In genomic region chr6:158153576-158153975, GRCh38 we compare ENCODE assay signal across 21 cellular contexts. TPM values are rescaled to one million over a fixed set of nuclear protein-coding genes. Genes with fewer than 3 reads are reported as not detected.
DNase-seq lines count a peak whose midpoint lies in the region; ATAC-seq, FAIRE-seq and TF ChIP-seq lines count a peak whose summit lies in the region.
"Had no signal": no experiment of that assay in that cellular context is flagged by ENCODE, and none has a peak within 500 bp of the region (broad histone marks: within the 10 kb centered on the region; RNA-seq: fewer than 3 reads in every experiment).

No MANE protein-coding gene starts in this region.

- FAIRE-seq in GM12878 (lab: Jason Lieb, UNC), result no peak
- FAIRE-seq: G401.6, GM12892, GM18507 had no signal

- RAD21 ChIA-PET in GM12878 (lab: Charles Lee; ENCODE audit: unreplicated experiment), result no interaction called here

- no peaks in the 10 kb centered on the region for H4K20me1 ChIP-seq in GM12878 (ENCODE audit: control insufficient read depth, insufficient read depth)

- peaks cover 20% of the 10 kb centered on the region for H3K36me3 Mint-ChIP-seq in progenitor cell of endocrine pancreas (ENCODE audit: insufficient read depth)

- no peaks in the 10 kb centered on the region for H3K9me3 ChIP-seq in GM12878 (replicated peaks; ENCODE audit: control insufficient read depth, insufficient read depth, low read length)
- H3K9me3 ChIP-seq: BE2C, HAP-1 had no signal

- H3K4me1 ChIP-seq in GM12878 (ENCODE audit: control insufficient read depth, insufficient read depth, low read length) (no peaks in the 10 kb centered on the region), foreskin keratinocyte (peaks cover 9% of the 10 kb centered on the region)
- H3K4me1 ChIP-seq: BE2C, HAP-1 had no signal

- ATAC-seq in GM12878 (no peak), left lobe of liver (peak; percentile 88), foreskin keratinocyte (no peak)

- H3K4me2 ChIP-seq in GM12878 (ENCODE audit: control insufficient read depth, insufficient read depth), result no peak overlapping the region

- no peaks in the 10 kb centered on the region for H3K27me3 Mint-ChIP-seq in progenitor cell of endocrine pancreas
- H3K27me3 Mint-ChIP-seq: CD4-positive, CD25-positive, alpha-beta regulatory T cell; CD8-positive, alpha-beta memory T cell had no signal

- H3K27ac ChIP-seq in GM12878 (ENCODE audit: control insufficient read depth, insufficient read depth) (no peak overlapping the region), foreskin keratinocyte (no peak overlapping the region)

- SMC1A ChIA-PET in GM12878 (lab: Charles Lee; ENCODE audit: uncharacterized antibody, unreplicated experiment), result no interaction called here

- in situ Hi-C loops in GM12878 (cut with MboI), result no loop called here

- no peak overlapping the region for H3K9ac ChIP-seq in GM12878 (ENCODE audit: control insufficient read depth, insufficient read depth, low read length)

- no TSS peak for BruUV-seq in GM12878 (replicated peaks; lab: Mats Ljungman, UMichigan)

- no peaks in the 10 kb centered on the region for H3K27me3 ChIP-seq in GM12878 (replicated peaks in 1 of 2; ENCODE audit: control insufficient read depth in 2 of 2, insufficient read depth in 2 of 2, low read length in 1 of 2)
- H3K27me3 ChIP-seq in foreskin keratinocyte, result no peaks in the 10 kb centered on the region
- H3K27me3 ChIP-seq: BE2C had no signal

- TF ChIP-seq POLR2A in GM12878 (IDR thresholded peaks at IDR 0.05; ENCODE audit: low read depth, low read length), result no peak

- H2AFZ ChIP-seq in GM12878 (ENCODE audit: control insufficient read depth, low read depth, low read length), result no peak overlapping the region

- CTCF ChIA-PET in GM12878 (lab: Yijun Ruan, JAX), result interaction anchor here (1.4 kb wide), 2 partner anchors 9 to 21 kb away, joined by 4 to 7 read pairs; no protein-coding TSS in a partner anchor

- H3K4me3 ChIP-seq in GM12878, result no peak overlapping the region
- H3K4me3 ChIP-seq: HAP-1 had no signal

- H3K27ac Mint-ChIP-seq in progenitor cell of endocrine pancreas, result peak overlapping the region; percentile 27
- H3K27ac Mint-ChIP-seq: CD4-positive, CD25-positive, alpha-beta regulatory T cell; CD8-positive, alpha-beta memory T cell had no signal

- H3K4me1 Mint-ChIP-seq in progenitor cell of endocrine pancreas (ENCODE audit: low read depth), result no peaks in the 10 kb centered on the region
- H3K4me1 Mint-ChIP-seq: CD4-positive, CD25-positive, alpha-beta regulatory T cell; CD8-positive, alpha-beta memory T cell had no signal

- DNase-seq in ELF-1 (ENCODE audit: low read depth, low spot score) (peak; percentile 19), GM12878 (ENCODE audit: low read depth, low spot score) (no peak), left lobe of liver (ENCODE audit: low spot score) (no peak), progenitor cell of endocrine pancreas (ENCODE audit: low spot score, unreplicated experiment) (no peak), inferior parietal cortex (ENCODE audit: extremely low spot score) (no peak), foreskin keratinocyte (no peak)
- no peak for DNase-seq in effector CD8-positive, alpha-beta T cell (lab: John Stamatoyannopoulos, UW)
- DNase-seq: ACHN; BE2C; C1 segment of cervical spinal cord; CD4-positive, CD25-positive, alpha-beta regulatory T cell; CD8-positive, alpha-beta memory T cell; COR-L47; DMS 273 treated with DMSO at 0.1 percent for 48 hours; DMS53; DND-41; EL had no signal

- no peak overlapping the region for H3K4me3 Mint-ChIP-seq in progenitor cell of endocrine pancreas (ENCODE audit: low read depth)
- H3K4me3 Mint-ChIP-seq: CD4-positive, CD25-positive, alpha-beta regulatory T cell; CD8-positive, alpha-beta memory T cell had no signal

- TF ChIP-seq CTCF in GM12878 (IDR thresholded peaks at IDR 0.05 in 2 of 3, conservative IDR thresholded peaks at IDR 0.05 in 1 of 3; ENCODE audit: control insufficient read depth in 2 of 3, extremely low read depth in 1 of 3, insufficient read depth in 1 of 3, low read depth in 3 of 3, low read length in 3 of 3) (no peak), progenitor cell of endocrine pancreas (IDR thresholded peaks at IDR 0.05; ENCODE audit: unreplicated experiment) (no peak), foreskin keratinocyte (conservative IDR thresholded peaks at IDR 0.05) (no peak)

- POLR2A ChIA-PET in GM12878 (lab: Charles Lee), result interaction anchor here (0.5 kb wide), 1 partner anchor 483 kb away, joined by 3 read pairs; no protein-coding TSS in a partner anchor

- H3K36me3 ChIP-seq in GM12878 (ENCODE audit: control insufficient read depth in 2 of 2, insufficient read depth in 2 of 2, low read length in 1 of 2), result no peaks in the 10 kb centered on the region
- H3K36me3 ChIP-seq: BE2C had no signal

- no peak for TF ChIP-seq EP300 in GM12878 (IDR thresholded peaks at IDR 0.05; ENCODE audit: borderline replicate concordance in 1 of 2, control insufficient read depth in 1 of 2, low read depth in 2 of 2, low read length in 2 of 2)

- H3K79me2 ChIP-seq in GM12878 (ENCODE audit: control insufficient read depth, insufficient read depth, low read length), result no peaks in the 10 kb centered on the region

- H3K9me3 Mint-ChIP-seq in progenitor cell of endocrine pancreas (ENCODE audit: low read depth), result no peaks in the 10 kb centered on the region
- H3K9me3 Mint-ChIP-seq: CD4-positive, CD25-positive, alpha-beta regulatory T cell; CD8-positive, alpha-beta memory T cell had no signal

- TF ChIP-seq RAD21 in GM12878 (IDR thresholded peaks at IDR 0.05; ENCODE audit: insufficient read depth, low read depth, low read length), result no peak

- intact Hi-C loops in GM12878 (cut with micrococcal nuclease; ENCODE audit: unreplicated experiment), result no loop called here

- WGBS in GM12878 (ENCODE audit: insufficient coverage, insufficient replicate concordance, low lambda C conversion rate, missing lambda C conversion rate), result 92% methylated on average over 3 of the region's 3 CpGs

TF ChIP-seq in GM12878, 131 proteins besides CTCF, POLR2A, EP300 and RAD21:
- TF ChIP-seq FOXK2 (IDR thresholded peaks at IDR 0.05), result 0 out of 2 replicates have a peak, but pooled peaks have one; percentile 3
- no peak for TF ChIP-seq KDM1A (IDR thresholded peaks at IDR 0.05; ENCODE audit: borderline replicate concordance)

RNA-seq across cellular contexts. Expression of gene SERAC1, which starts 14.5 kb away (rescaled TPM):
- 8.0 and 8.3 TPM in 2 replicates for total RNA-seq in GM12878 (2013; cell fraction: nucleolus; rRNA removed)
- total RNA-seq in GM12878 (2014; rRNA removed) (2.6 and 3.1 TPM in 2 replicates), GM12878 (2014; rRNA removed; fragmentation: Illumina TruSeq; extraction: Trizol) (2.0 and 2.2 TPM in 2 replicates), GM12878 (2021) (1.6 and 1.7 TPM in 2 replicates), left lobe of liver (3.8 TPM), progenitor cell of endocrine pancreas (20.0 TPM in 2 replicates), foreskin keratinocyte (5.3 and 5.8 TPM in 2 replicates)
- 0.54 TPM for polyA plus RNA-seq in GM12878 (2011; ENCODE audit: low read depth)
- polyA plus RNA-seq in GM12878 (2011; rRNA removed) (2.9 and 4.1 TPM in 2 replicates), GM12878 (2014; fragmentation: Illumina TruSeq; extraction: Trizol) (1.8 and 1.9 TPM in 2 replicates), GM12878 (2014; fragmentation: Nextera tagmentation; extraction: Ambion mirVana) (under 1 TPM; 0.76 to 0.88 TPM), GM12878 (2014; rRNA removed) (1.4 and 2.2 TPM in 2 replicates), GM12878 (2016; fragmentation: Nextera tagmentation; extraction: Ambion mirVana) (1 to 10 TPM; 2.7 TPM), foreskin keratinocyte (2.3 and 2.6 TPM in 2 replicates)
- polyA plus RNA-seq in GM12878 (2011; cell fraction: cytosol; rRNA removed), result 1.3 and 1.5 TPM in 2 replicates
- 2.5 and 2.8 TPM in 2 replicates for polyA plus RNA-seq in GM12878 (2011; cell fraction: nucleus; rRNA removed)
- 0.62 and 0.98 TPM in 2 replicates for polyA plus RNA-seq in GM12878 (2012)
- 1.8 and 2.9 TPM in 2 replicates for polyA minus RNA-seq in GM12878 (2011; rRNA and poly(A)+ RNA removed)
- 0.94 and 1.4 TPM in 2 replicates for polyA minus RNA-seq in GM12878 (2011; cell fraction: cytosol; rRNA and poly(A)+ RNA removed)
- 2.1 and 3.2 TPM in 2 replicates for polyA minus RNA-seq in GM12878 (2011; cell fraction: nucleus; rRNA and poly(A)+ RNA removed)

RNA-seq across cellular contexts. Expression of gene GTF2H5, which starts 14.6 kb away (rescaled TPM):
- 2.8 TPM in 2 replicates for total RNA-seq in GM12878 (2013; cell fraction: nucleolus; rRNA removed)
- total RNA-seq in GM12878 (2014; rRNA removed) (2.9 and 4.5 TPM in 2 replicates), GM12878 (2014; rRNA removed; fragmentation: Illumina TruSeq; extraction: Trizol) (12.5 and 13.0 TPM in 2 replicates), GM12878 (2021) (14.3 and 15.4 TPM in 2 replicates), left lobe of liver (11.3 TPM), progenitor cell of endocrine pancreas (24.9 and 26.6 TPM in 2 replicates), foreskin keratinocyte (24.8 and 28.1 TPM in 2 replicates)
- 2.7 TPM for polyA plus RNA-seq in GM12878 (2011; ENCODE audit: low read depth)
- polyA plus RNA-seq in GM12878 (2011; rRNA removed) (14.6 and 29.1 TPM in 2 replicates), GM12878 (2014; fragmentation: Illumina TruSeq; extraction: Trizol) (9.4 and 10.9 TPM in 2 replicates), GM12878 (2014; fragmentation: Nextera tagmentation; extraction: Ambion mirVana) (10 to 100 TPM; 38.0 to 41.9 TPM), GM12878 (2014; rRNA removed) (5.6 and 6.3 TPM in 2 replicates), GM12878 (2016; fragmentation: Nextera tagmentation; extraction: Ambion mirVana) (10 to 100 TPM; 40.0 to 44.3 TPM), foreskin keratinocyte (42.1 and 42.7 TPM in 2 replicates)
- 3.2 and 4.5 TPM in 2 replicates for polyA plus RNA-seq in GM12878 (2011; cell fraction: cytosol; rRNA removed)
- polyA plus RNA-seq in GM12878 (2011; cell fraction: nucleus; rRNA removed), result 2.4 and 2.8 TPM in 2 replicates
- polyA plus RNA-seq in GM12878 (2012), result 10.3 and 12.4 TPM in 2 replicates
- 1.9 and 2.2 TPM in 2 replicates for polyA minus RNA-seq in GM12878 (2011; rRNA and poly(A)+ RNA removed)
- polyA minus RNA-seq in GM12878 (2011; cell fraction: cytosol; rRNA and poly(A)+ RNA removed), result 0.52 and 1.1 TPM in 2 replicates
- polyA minus RNA-seq in GM12878 (2011; cell fraction: nucleus; rRNA and poly(A)+ RNA removed), result 0.48 and 0.57 TPM in 2 replicates
